ENCODE assay signal across 25 cellular contexts in genomic region chr10:33025910-33026309, GRCh38.
"Had no signal": no experiment of that assay in that cellular context is flagged by ENCODE, and none has a peak within 500 bp of the region (broad histone marks: within the 10 kb centered on the region; RNA-seq: fewer than 3 reads in every experiment).

No MANE protein-coding gene starts in this region.

- H3K27me3 ChIP-seq: brain microvascular endothelial cell, esophagus muscularis mucosa, foreskin keratinocyte, heart right ventricle, right atrium auricular region, testis, upper lobe of left lung had no signal

- H3K27ac ChIP-seq: brain microvascular endothelial cell, foreskin keratinocyte, parathyroid adenoma, right atrium auricular region, testis, upper lobe of left lung, VCaP had no signal

- ATAC-seq: activated CD4-positive, CD25-positive, alpha-beta regulatory T cell treated with anti-CD3 and anti-CD28 coated beads, Interleukin-2, amount 50 U/mL, for 24 hours; foreskin keratinocyte; left lobe of liver had no signal

- H3K4me1 ChIP-seq: parathyroid adenoma, right atrium auricular region, testis, upper lobe of left lung had no signal

- H3K9me3 Mint-ChIP-seq: activated naive CD4-positive, alpha-beta T cell treated with anti-CD3 and anti-CD28 coated beads for 36 hours; activated naive CD8-positive, alpha-beta T cell treated with anti-CD3 and anti-CD28 coated beads, Interleukin-2, amount 10 ng/mL, durations not matched to agents 7 days and 5 days; naive B cell; neural crest cell had no signal

- H3K27ac Mint-ChIP-seq: activated naive CD4-positive, alpha-beta T cell treated with anti-CD3 and anti-CD28 coated beads for 36 hours; activated naive CD8-positive, alpha-beta T cell treated with anti-CD3 and anti-CD28 coated beads, Interleukin-2, amount 10 ng/mL, durations not matched to agents 7 days and 5 days had no signal

- DNase-seq: activated CD4-positive, alpha-beta T cell treated with anti-CD3 and anti-CD28 coated beads for 48 hours; activated CD4-positive, alpha-beta T cell treated with anti-CD3 and anti-CD28 coated beads, Interleukin-2, amount 50 U/mL, for 48 hours; activated CD8-positive, alpha-beta memory T cell treated with anti-CD3 and anti-CD28 coated beads for 24 hours; activated effector memory CD4-positive, alpha-beta T cell treated with Interleukin-2 at 50 U/mL for 16 hours; activated naive CD4-positive, alpha-beta T cell treated with anti-CD3 and anti-CD28 coated beads for 36 hours; activated naive CD8-positive, alpha-beta T cell treated with anti-CD3 and anti-CD28 coated beads, Interleukin-2, amount 10 ng/mL, durations not matched to agents 7 days and 5 days; brain microvascular endothelial cell; caudate nucleus; foreskin keratinocyte; heart right ventricle; naive B cell; nucleus accumbens; stimulated activated CD4-positive, alpha-beta T cell treated with anti-CD3 and anti-CD28 coated beads, Interleukin-2, amount 100 ng/mL, for 48 hours; stimulated activated naive CD8-positive, alpha-beta T cell treated with anti-CD3 and anti-CD28 coated beads, Interleukin-15, Interleukin-2, amounts not matched to agents 100 U/mL and 50 U/mL, for 24 hours; T-helper 9 cell; testis; upper lobe of left lung had no signal

- H3K36me3 Mint-ChIP-seq: activated naive CD8-positive, alpha-beta T cell treated with anti-CD3 and anti-CD28 coated beads, Interleukin-2, amount 10 ng/mL, durations not matched to agents 7 days and 5 days; naive B cell had no signal

- H3K36me3 ChIP-seq: brain microvascular endothelial cell, esophagus muscularis mucosa, heart right ventricle, right atrium auricular region, upper lobe of left lung had no signal

- H3K4me3 ChIP-seq: esophagus muscularis mucosa, heart right ventricle, lung, right atrium auricular region, testis, upper lobe of left lung had no signal

- H3K9me3 ChIP-seq: esophagus muscularis mucosa, heart right ventricle, right atrium auricular region, testis, upper lobe of left lung had no signal

- H3K4me3 Mint-ChIP-seq: activated naive CD4-positive, alpha-beta T cell treated with anti-CD3 and anti-CD28 coated beads for 36 hours; activated naive CD8-positive, alpha-beta T cell treated with anti-CD3 and anti-CD28 coated beads, Interleukin-2, amount 10 ng/mL, durations not matched to agents 7 days and 5 days; naive B cell; neural crest cell had no signal
